ENCODE assay signal across 17 cellular contexts in the genomic region with DNA sequence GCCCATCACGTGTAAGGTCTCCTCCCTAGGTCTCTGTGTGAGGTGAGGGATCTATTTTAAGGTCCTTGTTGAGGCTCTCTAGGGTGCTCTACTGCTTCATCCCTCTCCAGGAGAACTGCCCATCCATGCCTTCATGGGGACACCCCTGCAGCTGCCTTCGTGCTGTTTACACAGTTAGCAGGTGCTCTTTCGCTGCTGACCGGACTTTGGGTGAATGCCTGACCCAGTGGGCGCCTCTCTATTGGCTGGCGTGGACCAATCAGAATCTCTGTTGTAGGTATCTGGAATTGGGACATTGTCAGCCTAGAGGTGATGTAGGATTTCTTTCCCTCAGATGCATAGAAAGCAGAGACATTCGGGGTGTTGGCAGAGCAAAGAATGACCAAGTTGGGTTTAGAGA. TPM values are rescaled to one million over a fixed set of nuclear protein-coding genes. Genes with fewer than 3 reads are reported as not detected.
DNase-seq lines count a peak whose midpoint lies in the region; ATAC-seq and TF ChIP-seq lines count a peak whose summit lies in the region.
"Had no signal": no experiment of that assay in that cellular context is flagged by ENCODE, and none has a peak within 500 bp of the region (broad histone marks: within the 10 kb centered on the region; RNA-seq: fewer than 3 reads in every experiment).

No MANE protein-coding gene starts in this region.

- no peak for TF ChIP-seq CTCF in ovary (IDR thresholded peaks at IDR 0.05)

- TF ChIP-seq POLR2A in ovary (IDR thresholded peaks at IDR 0.05), result no peak

- no peaks in the 10 kb centered on the region for H3K27me3 ChIP-seq in ovary

- TF ChIP-seq EP300 in Ishikawa (IDR thresholded peaks at IDR 0.05; ENCODE audit: borderline replicate concordance) (no peak), ovary (IDR thresholded peaks at IDR 0.05) (no peak)

- 70 to 74% (median 71%) methylated on average over 7 of the region's 7 CpGs for WGBS in ovary, 3 donors

- intact Hi-C loops in ovary (cut with DNase I), result no loop called here

- H3K4me1 ChIP-seq in ovary (ENCODE audit: insufficient read depth), result no peaks in the 10 kb centered on the region
- H3K4me1 ChIP-seq: A549, Caco-2 had no signal

- DNase-seq in SHP77 (lab: John Stamatoyannopoulos, UW), result peak; percentile 25 to 66
- DNase-seq in SHP77 treated with DMSO at 0.1 percent for 48 hours (lab: John Stamatoyannopoulos, UW), result no peak
- peak; percentile 2 for DNase-seq in SK-MEL-5 (ENCODE audit: low read depth, low spot score)
- DNase-seq in ovary, result no peak
- DNase-seq: Caco-2; CD8-positive, alpha-beta T cell; GM23248; H9; KBM-7 had no signal

- H3K27ac ChIP-seq in ovary, result no peak overlapping the region
- H3K27ac ChIP-seq: A549, GM23248 had no signal

- H3K4me3 ChIP-seq in ovary, result no peak overlapping the region
- H3K4me3 ChIP-seq: A549, GM12878, GM23248 had no signal

- H3K36me3 ChIP-seq in ovary, result no peaks in the 10 kb centered on the region

- ATAC-seq in HG03469 (IDR thresholded peaks at IDR 0.05; ENCODE audit: unreplicated experiment) (no peak), GM21737 (IDR thresholded peaks at IDR 0.05; ENCODE audit: unreplicated experiment) (no peak)
- ATAC-seq: CD8-positive, alpha-beta T cell; GM12878 had no signal

- TF ChIP-seq RAD21 in Ishikawa (IDR thresholded peaks at IDR 0.05; ENCODE audit: low read depth), result no peak

- in situ Hi-C loops in SK-MEL-5 (cut with HindIII; ENCODE audit: low pct_unique_long_range_greater_than_20kb, low sequenced_read_pairs), result no loop called here

- H3K9me3 ChIP-seq in ovary, result no peaks in the 10 kb centered on the region
- H3K9me3 ChIP-seq: A549, Caco-2 had no signal

TF ChIP-seq in Ishikawa, 13 proteins besides CTCF, POLR2A, EP300 and RAD21:
- TF ChIP-seq, protein P1, sequence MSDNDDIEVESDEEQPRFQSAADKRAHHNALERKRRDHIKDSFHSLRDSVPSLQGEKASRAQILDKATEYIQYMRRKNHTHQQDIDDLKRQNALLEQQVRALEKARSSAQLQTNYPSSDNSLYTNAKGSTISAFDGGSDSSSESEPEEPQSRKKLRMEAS (IDR thresholded peaks at IDR 0.05), result peak; percentile 77
- no peak for TF ChIP-seq YY1 (IDR thresholded peaks at IDR 0.05; ENCODE audit: low read depth)
TF ChIP-seq in Ishikawa: peak in this region for 1.

RNA-seq across cellular contexts. Expression of a gene that starts 38.7 kb away (rescaled TPM):
- total RNA-seq in SK-MEL-5 (2014; rRNA removed; shearing (Covaris generic)), result 0.32 and 1.6 TPM in 2 replicates
- polyA plus RNA-seq in SK-MEL-5 (2015; cell fraction: cytosol; rRNA removed), result 0.35 and 0.86 TPM in 2 replicates
- polyA plus RNA-seq in SK-MEL-5 (2015; cell fraction: nucleus; rRNA removed), result not detected in 2 replicates
- under 1 TPM in 1 of 7 donors, not detected in 6; 0.23 TPM for total RNA-seq in ovary
- not detected for polyA plus RNA-seq in ovary
- total RNA-seq: Caco-2, GM23248, H9 had no signal
- polyA plus RNA-seq: A549, AG04450, BJ, CD14-positive monocyte, GM23248 had no signal

RNA-seq across cellular contexts. Expression of a gene that starts 50.9 kb away (rescaled TPM):
- not detected in 2 replicates for total RNA-seq in SK-MEL-5 (2014; rRNA removed; shearing (Covaris generic))
- polyA plus RNA-seq in SK-MEL-5 (2015; cell fraction: cytosol; rRNA removed), result not detected in 2 replicates
- 0.15 TPM in 1 of 2 replicates, not detected in the other for polyA plus RNA-seq in SK-MEL-5 (2015; cell fraction: nucleus; rRNA removed)
- not detected for total RNA-seq in ovary
- not detected for polyA plus RNA-seq in ovary
- total RNA-seq: CD8-positive, alpha-beta T cell; GM23248 had no signal
- polyA plus RNA-seq: AG04450, BJ, CD14-positive monocyte, GM23248 had no signal

RNA-seq across cellular contexts. Expression of a gene that starts 57.2 kb away (rescaled TPM):
- 169 and 180 TPM in 2 replicates for total RNA-seq in SK-MEL-5 (2014; rRNA removed; shearing (Covaris generic))
- polyA plus RNA-seq in SK-MEL-5 (2015; cell fraction: cytosol; rRNA removed), result 105 and 140 TPM in 2 replicates
- 294 and 309 TPM in 2 replicates for polyA plus RNA-seq in SK-MEL-5 (2015; cell fraction: nucleus; rRNA removed)
- 10 to 100 TPM; 56.0 to 63.1 (median 61.6) TPM for total RNA-seq in ovary
- 10 to 100 TPM; 54.8 to 57.0 TPM for polyA plus RNA-seq in ovary

Comparison
In these comparisons a context has a peak if more than half of its experiments do, and no peak if none do; other contexts are left out.
1. DNase-seq: peak in SHP77 (2 of 2) and SK-MEL-5 (single experiment); none in SHP77 treated with DMSO at 0.1 percent for 48 hours (single experiment) and ovary (0 of 5).